Comparison of ENCODE assay signal across 17 cellular contexts in the genomic region with DNA sequence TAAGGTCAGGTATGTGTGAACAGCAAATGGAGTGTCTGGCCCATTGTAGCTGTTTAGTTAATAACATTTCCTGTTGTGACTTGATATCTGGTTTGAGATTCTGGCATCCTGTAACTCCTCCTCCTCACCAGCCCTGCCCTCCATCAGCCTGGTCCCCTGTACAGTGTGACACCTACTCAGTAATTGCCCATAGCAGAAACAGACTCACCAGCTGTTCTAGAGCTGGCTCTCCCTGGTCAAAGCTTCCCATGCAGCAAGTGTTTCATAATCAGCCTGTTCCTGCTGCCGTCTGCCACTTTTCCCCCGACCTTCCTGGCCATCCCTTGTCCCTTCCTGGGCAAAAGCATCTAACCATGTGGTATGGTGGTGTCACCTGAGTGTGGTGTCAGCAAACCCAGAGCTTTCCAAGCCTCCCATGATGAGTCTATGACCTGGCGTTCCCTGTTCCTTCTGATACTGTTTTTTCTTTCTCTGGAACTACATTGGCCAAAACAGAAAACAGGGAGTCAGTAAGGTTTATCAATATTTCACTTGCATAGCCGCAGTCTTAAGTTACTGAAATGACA.
"Had no signal": no experiment of that assay in that cellular context is flagged by ENCODE, and none has a peak within 500 bp of the region (broad histone marks: within the 10 kb centered on the region; RNA-seq: fewer than 3 reads in every experiment).

No MANE protein-coding gene starts in this region.

- FAIRE-seq: bronchial epithelial cell had no signal

- H3K27ac Mint-ChIP-seq: activated T-cell treated with anti-CD3 and anti-CD28 coated beads, Interleukin-2, amount 50 U/mL, for 24 hours; nephron had no signal

- H3K4me1 Mint-ChIP-seq: nephron had no signal

- H3K27ac ChIP-seq: esophagus squamous epithelium, prostate gland, vagina had no signal

- H3K4me3 Mint-ChIP-seq: activated T-cell treated with anti-CD3 and anti-CD28 coated beads, Interleukin-2, amount 50 U/mL, for 24 hours; immature natural killer cell; nephron had no signal

- H3K4me1 ChIP-seq: esophagus squamous epithelium, prostate gland, vagina had no signal

- DNase-seq: activated CD4-positive, alpha-beta T cell treated with anti-CD3 and anti-CD28 coated beads, Interleukin-2, amount 50 U/mL, for 1 hour; activated CD4-positive, CD25-positive, alpha-beta regulatory T cell; activated effector memory CD4-positive, alpha-beta T cell treated with anti-CD3 and anti-CD28 coated beads, Interleukin-2, amount 50 U/mL, for 16 hours; activated T-cell treated with anti-CD3 and anti-CD28 coated beads, Interleukin-2, amount 50 U/mL, for 24 hours; anterior cingulate cortex; esophagus squamous epithelium; foreskin fibroblast; immature natural killer cell; left cardiac atrium; mucosa of descending colon; occipital lobe; stimulated activated CD4-positive, alpha-beta T cell treated with anti-CD3 and anti-CD28 coated beads, Interleukin-2, amount 100 ng/mL, for 48 hours; T-helper 2 cell had no signal

- H3K27me3 ChIP-seq: esophagus squamous epithelium, vagina had no signal

- H3K9me3 ChIP-seq: esophagus squamous epithelium, mucosa of descending colon, prostate gland, vagina had no signal

- H3K4me3 ChIP-seq: esophagus squamous epithelium, mucosa of descending colon, prostate gland, vagina had no signal

- H3K36me3 ChIP-seq: esophagus squamous epithelium, prostate gland, vagina had no signal

- H3K27me3 Mint-ChIP-seq: activated T-cell treated with anti-CD3 and anti-CD28 coated beads, Interleukin-2, amount 50 U/mL, for 24 hours had no signal
